15 cellular contexts compared by ENCODE assay signal in genomic region chr16:450800-451512, GRCh38. TPM values are rescaled to one million over a fixed set of nuclear protein-coding genes. Genes with fewer than 3 reads are reported as not detected.
DNase-seq lines count a peak whose midpoint lies in the region; ATAC-seq and TF ChIP-seq lines count a peak whose summit lies in the region.
"Had no signal": no experiment of that assay in that cellular context is flagged by ENCODE, and none has a peak within 500 bp of the region (broad histone marks: within the 10 kb centered on the region; RNA-seq: fewer than 3 reads in every experiment).

No MANE protein-coding gene starts in this region.

- H3K9me3 ChIP-seq in SK-N-MC (ENCODE audit: low read depth, low read length) (no peaks in the 10 kb centered on the region), lower lobe of right lung (no peaks in the 10 kb centered on the region)
- H3K9me3 ChIP-seq: BE2C, stomach had no signal

- no peaks in the 10 kb centered on the region for H3K27me3 ChIP-seq in lower lobe of right lung (ENCODE audit: low read depth)
- H3K27me3 ChIP-seq: BE2C, stomach had no signal

- no peak overlapping the region for H3K4me3 Mint-ChIP-seq in activated CD4-positive, alpha-beta T cell treated with anti-CD3 and anti-CD28 coated beads, Interleukin-2, amount 10 ng/mL, durations not matched to agents 7 days and 5 days
- H3K4me3 Mint-ChIP-seq: naive thymus-derived CD4-positive, alpha-beta T cell had no signal

- 0 out of 2 replicates have a peak overlapping the region, but pooled peaks have one; percentile 25 for H3K27ac ChIP-seq in SK-N-MC
- H3K27ac ChIP-seq in lower lobe of right lung, result no peak overlapping the region
- H3K27ac ChIP-seq: stomach had no signal

- no peak overlapping the region for H3K9ac ChIP-seq in SK-N-MC (ENCODE audit: insufficient read length)

- CTCF ChIA-PET in activated CD4-positive, alpha-beta T cell treated with anti-CD3 and anti-CD28 coated beads, Interleukin-2, amount 10 ng/mL, durations not matched to agents 7 days and 5 days (lab: Charles Lee), result no interaction called here

- intact Hi-C loops in lower lobe of right lung (cut with DNase I), result no loop called here

- no peak overlapping the region for H3K27ac Mint-ChIP-seq in activated CD4-positive, alpha-beta T cell treated with anti-CD3 and anti-CD28 coated beads, Interleukin-2, amount 10 ng/mL, durations not matched to agents 7 days and 5 days
- H3K27ac Mint-ChIP-seq: naive thymus-derived CD4-positive, alpha-beta T cell had no signal

- H3K36me3 Mint-ChIP-seq in activated CD4-positive, alpha-beta T cell treated with anti-CD3 and anti-CD28 coated beads, Interleukin-2, amount 10 ng/mL, durations not matched to agents 7 days and 5 days (ENCODE audit: low read depth), result no peaks in the 10 kb centered on the region
- H3K36me3 Mint-ChIP-seq: naive thymus-derived CD4-positive, alpha-beta T cell had no signal

- ATAC-seq in lower lobe of right lung, result peak; percentile 27 to 29
- ATAC-seq in HG02870 (IDR thresholded peaks at IDR 0.05; ENCODE audit: unreplicated experiment), result no peak
- ATAC-seq: naive thymus-derived CD4-positive, alpha-beta T cell; sciatic nerve had no signal

- no peaks in the 10 kb centered on the region for H3K27me3 Mint-ChIP-seq in activated CD4-positive, alpha-beta T cell treated with anti-CD3 and anti-CD28 coated beads, Interleukin-2, amount 10 ng/mL, durations not matched to agents 7 days and 5 days
- H3K27me3 Mint-ChIP-seq: naive thymus-derived CD4-positive, alpha-beta T cell had no signal

- H3K4me1 ChIP-seq in lower lobe of right lung, result no peaks in the 10 kb centered on the region
- H3K4me1 ChIP-seq: BE2C had no signal

- H3K36me3 ChIP-seq in SK-N-MC (ENCODE audit: insufficient read depth, low read length) (no peaks in the 10 kb centered on the region), lower lobe of right lung (no peaks in the 10 kb centered on the region)
- H3K36me3 ChIP-seq: BE2C, stomach had no signal

- H3K4me3 ChIP-seq in SK-N-MC, result no peak overlapping the region
- H3K4me3 ChIP-seq in lower lobe of right lung, result no peak overlapping the region
- H3K4me3 ChIP-seq: stomach had no signal

- peak; percentile 70 for DNase-seq in DMS53 (lab: John Stamatoyannopoulos, UW)
- peak; percentile 89 for DNase-seq in NCI-H2029 treated with DMSO at 0.1 percent for 48 hours (lab: John Stamatoyannopoulos, UW)
- peak; percentile 39 for DNase-seq in SK-N-MC (ENCODE audit: low read depth, low spot score)
- DNase-seq in lower lobe of right lung, result no peak
- DNase-seq in AG20443 (ENCODE audit: low spot score), result no peak
- DNase-seq in activated CD4-positive, alpha-beta T cell treated with anti-CD3 and anti-CD28 coated beads, Interleukin-2, amount 10 ng/mL, durations not matched to agents 7 days and 5 days, result no peak
- DNase-seq in activated gamma-delta T cell treated with Interleukin-2 at 50 U/mL for 16 hours, result no peak
- DNase-seq: activated T-cell treated with anti-CD3 and anti-CD28 coated beads, Interleukin-2, amount 50 U/mL, for 48 hours; amniotic stem cell; BE2C; kidney; naive thymus-derived CD4-positive, alpha-beta T cell; stomach had no signal

- H3K9me3 Mint-ChIP-seq in activated CD4-positive, alpha-beta T cell treated with anti-CD3 and anti-CD28 coated beads, Interleukin-2, amount 10 ng/mL, durations not matched to agents 7 days and 5 days, result no peaks in the 10 kb centered on the region
- H3K9me3 Mint-ChIP-seq: naive thymus-derived CD4-positive, alpha-beta T cell had no signal

- peaks cover 6% of the 10 kb centered on the region for H3K4me1 Mint-ChIP-seq in activated CD4-positive, alpha-beta T cell treated with anti-CD3 and anti-CD28 coated beads, Interleukin-2, amount 10 ng/mL, durations not matched to agents 7 days and 5 days

- POLR2A ChIA-PET in activated CD4-positive, alpha-beta T cell treated with anti-CD3 and anti-CD28 coated beads, Interleukin-2, amount 10 ng/mL, durations not matched to agents 7 days and 5 days (lab: Charles Lee), result no interaction called here

- no peak for TF ChIP-seq CTCF in lower lobe of right lung (IDR thresholded peaks at IDR 0.05)

RNA-seq across cellular contexts. Expression of gene RAB11FIP3, which starts 25.5 kb away (rescaled TPM):
- total RNA-seq in lower lobe of right lung, result 32.2 TPM
- total RNA-seq in activated CD4-positive, alpha-beta T cell treated with anti-CD3 and anti-CD28 coated beads, Interleukin-2, amount 10 ng/mL, durations not matched to agents 7 days and 5 days, result 10 to 100 TPM; 22.7 to 26.0 TPM

RNA-seq across cellular contexts. Expression of gene DECR2, which starts 49.3 kb away (rescaled TPM):
- total RNA-seq in lower lobe of right lung, result 10.1 TPM
- total RNA-seq in activated CD4-positive, alpha-beta T cell treated with anti-CD3 and anti-CD28 coated beads, Interleukin-2, amount 10 ng/mL, durations not matched to agents 7 days and 5 days, result 1 to 10 TPM; 5.3 to 6.9 TPM

RNA-seq across cellular contexts. Expression of gene NME4, which starts 54.0 kb away (rescaled TPM):
- total RNA-seq in lower lobe of right lung, result 42.3 TPM
- 10 to 100 TPM; 27.0 to 30.9 TPM for total RNA-seq in activated CD4-positive, alpha-beta T cell treated with anti-CD3 and anti-CD28 coated beads, Interleukin-2, amount 10 ng/mL, durations not matched to agents 7 days and 5 days

Comparison
In these comparisons a context has a peak if more than half of its experiments do, and no peak if none do; other contexts are left out.
1. DNase-seq: peak in DMS53 (single experiment), NCI-H2029 treated with DMSO at 0.1 percent for 48 hours (single experiment) and SK-N-MC (single experiment); none in lower lobe of right lung (single experiment), AG20443 (single experiment), activated CD4-positive, alpha-beta T cell treated with anti-CD3 and anti-CD28 coated beads, Interleukin-2, amount 10 ng/mL, durations not matched to agents 7 days and 5 days (single experiment) and activated gamma-delta T cell treated with Interleukin-2 at 50 U/mL for 16 hours (single experiment).